Comparison of ENCODE assay signal across 8 cellular contexts in genomic region chr2:175690113-175690716, GRCh38.
DNase-seq lines count a peak whose midpoint lies in the region; ATAC-seq and TF ChIP-seq lines count a peak whose summit lies in the region.

No MANE protein-coding gene starts in this region.

- H3K4me1 Mint-ChIP-seq in naive thymus-derived CD4-positive, alpha-beta T cell: peaks cover 0 to 2% (median 0%) of the 10 kb centered on the region in 7 donors

- no peak overlapping the region for H3K27ac ChIP-seq in RWPE1
- H3K27ac ChIP-seq in naive thymus-derived CD4-positive, alpha-beta T cell (ENCODE audit: low read depth, low read length): no peak overlapping the region

- peak; percentile 73 for TF ChIP-seq CTCF in RWPE1 (conservative IDR thresholded peaks at IDR 0.05; ENCODE audit: low read depth)
- peak; percentile 78 for TF ChIP-seq CTCF in epithelial cell of proximal tubule (conservative IDR thresholded peaks at IDR 0.05; ENCODE audit: low read depth, low read length)

- H3K9me3 ChIP-seq in naive thymus-derived CD4-positive, alpha-beta T cell (ENCODE audit: control insufficient read depth in 2 of 3, low read length in 3 of 3): no peaks in the 10 kb centered on the region

- H3K4me3 ChIP-seq in epithelial cell of proximal tubule (ENCODE audit: low read depth, low read length): no peak overlapping the region
- no peak overlapping the region for H3K4me3 ChIP-seq in naive thymus-derived CD4-positive, alpha-beta T cell (ENCODE audit: low read length)

- ATAC-seq in GM19035 (IDR thresholded peaks at IDR 0.05; ENCODE audit: unreplicated experiment): peak; percentile 63
- peak; percentile 61 for ATAC-seq in naive thymus-derived CD4-positive, alpha-beta T cell

- H3K36me3 Mint-ChIP-seq in naive thymus-derived CD4-positive, alpha-beta T cell: no peaks in the 10 kb centered on the region

- H3K36me3 ChIP-seq in naive thymus-derived CD4-positive, alpha-beta T cell (ENCODE audit: control insufficient read depth in 2 of 3, insufficient read depth in 3 of 3, low read length in 3 of 3): no peaks in the 10 kb centered on the region

- CTCF ChIA-PET in RWPE1 (lab: Yijun Ruan, JAX): interaction anchor here (0.5 to 2.1 kb wide), 14 partner anchors 19 to 1143 kb away, joined by 3 to 11 read pairs (median 4); no protein-coding TSS in a partner anchor
- CTCF ChIA-PET in naive thymus-derived CD4-positive, alpha-beta T cell (lab: Charles Lee): interaction anchor here (0.5 to 3.4 kb wide), 4 partner anchors 231 to 1458 kb away, joined by 4 to 25 read pairs (median 6); no protein-coding TSS in a partner anchor

- no peaks in the 10 kb centered on the region for H3K9me3 Mint-ChIP-seq in naive thymus-derived CD4-positive, alpha-beta T cell

- no peak overlapping the region for H3K27ac Mint-ChIP-seq in naive thymus-derived CD4-positive, alpha-beta T cell

- POLR2A ChIA-PET in RWPE1 (lab: Yijun Ruan, JAX; ENCODE audit: low non-redundant PET): no interaction called here
- POLR2A ChIA-PET in naive thymus-derived CD4-positive, alpha-beta T cell (lab: Charles Lee): interaction anchor here (0.6 to 1.7 kb wide), 3 partner anchors 404 to 588 kb away, joined by 3 to 5 read pairs (median 4); no protein-coding TSS in a partner anchor

- intact Hi-C loops in naive thymus-derived CD4-positive, alpha-beta T cell (cut with micrococcal nuclease): loop anchor here (1.0 kb wide), 3 partner anchors 407 to 948 kb away; no protein-coding TSS in a partner anchor

- H3K27me3 ChIP-seq in naive thymus-derived CD4-positive, alpha-beta T cell (ENCODE audit: control insufficient read depth in 2 of 2, insufficient read depth in 2 of 2, low read length in 2 of 2): no peaks in the 10 kb centered on the region

- H3K27me3 Mint-ChIP-seq in naive thymus-derived CD4-positive, alpha-beta T cell: peaks cover 14 to 47% (median 32%) of the 10 kb centered on the region in 5 donors

- H3K4me3 Mint-ChIP-seq in naive thymus-derived CD4-positive, alpha-beta T cell: no peak overlapping the region

- DNase-seq in DMS114 treated with DMSO at 0.1 percent for 48 hours (lab: John Stamatoyannopoulos, UW; ENCODE audit: unreplicated experiment): peak; percentile 25
- peak; percentile 81 to 82 for DNase-seq in Kasumi-1 (lab: John Stamatoyannopoulos, UW)
- DNase-seq in RWPE1 (ENCODE audit: low spot score): peak; percentile 18
- DNase-seq in epithelial cell of proximal tubule (ENCODE audit: low read depth): peak; percentile 22
- DNase-seq in naive thymus-derived CD4-positive, alpha-beta T cell: peak in 7 of 9 donors; percentile 5 to 44 (median 28)
- DNase-seq in amniotic stem cell (lab: John Stamatoyannopoulos, UW): no peak
- DNase-seq in activated CD4-positive, CD25-positive, alpha-beta regulatory T cell treated with anti-CD3 and anti-CD28 coated beads, Interleukin-2, amount 50 U/mL, for 72 hours: no peak

- no peaks in the 10 kb centered on the region for H3K4me1 ChIP-seq in naive thymus-derived CD4-positive, alpha-beta T cell (ENCODE audit: control insufficient read depth in 2 of 2, insufficient read depth in 2 of 2, low read length in 2 of 2)

Comparison
In these comparisons a context has a peak if more than half of its experiments do, and no peak if none do; other contexts are left out.
1. DNase-seq: peak in DMS114 treated with DMSO at 0.1 percent for 48 hours (single experiment), Kasumi-1 (2 of 2), RWPE1 (single experiment), epithelial cell of proximal tubule (single experiment) and naive thymus-derived CD4-positive, alpha-beta T cell (7 of 9); none in amniotic stem cell (single experiment) and activated CD4-positive, CD25-positive, alpha-beta regulatory T cell treated with anti-CD3 and anti-CD28 coated beads, Interleukin-2, amount 50 U/mL, for 72 hours (single experiment).